In genomic region chr3:143163562-143163961, GRCh38 we compare ENCODE assay signal across 22 cellular contexts. TPM values are rescaled to one million over a fixed set of nuclear protein-coding genes. Genes with fewer than 3 reads are reported as not detected.
A peak's percentile ranks its signal among the peaks of the same experiment; 100 is the strongest.
DNase-seq lines count a peak whose midpoint lies in the region; ATAC-seq, FAIRE-seq and TF ChIP-seq lines count a peak whose summit lies in the region.
"Had no signal": no experiment of that assay in that cellular context is flagged by ENCODE, and none has a peak within 500 bp of the region (broad histone marks: within the 10 kb centered on the region; RNA-seq: fewer than 3 reads in every experiment).

No MANE protein-coding gene starts in this region.

- no peaks in the 10 kb centered on the region for H3K27me3 Mint-ChIP-seq in CD14-positive monocyte (ENCODE audit: low read depth in 3 of 3)
- H3K27me3 Mint-ChIP-seq: B cell; stimulated activated naive B cell treated with anti-CD40 and anti-IgM and Interleukin-4, amounts not matched to agents 10 μg/mL and 1 μg/mL and 100 μg/mL, for 72 hours had no signal

- H4K20me1 ChIP-seq in OCI-LY3 (ENCODE audit: insufficient read depth, low read length) (no peaks in the 10 kb centered on the region), K562 (replicated peaks; ENCODE audit: control insufficient read depth, insufficient read depth, low read length) (no peaks in the 10 kb centered on the region)

- TF ChIP-seq EP300 in K562 (IDR thresholded peaks at IDR 0.05; ENCODE audit: low read length): no peak

- peaks cover 0 to 3% (median 0%) of the 10 kb centered on the region in 7 donors for H3K9me3 Mint-ChIP-seq in CD14-positive monocyte
- H3K9me3 Mint-ChIP-seq: activated CD4-positive, alpha-beta memory T cell treated with anti-CD3 and anti-CD28 coated beads for 36 hours; activated T-cell treated with anti-CD3 and anti-CD28 coated beads, Interleukin-2, amount 50 U/mL, for 4 hours; immature natural killer cell; stimulated activated naive B cell treated with anti-CD40 and anti-IgM and Interleukin-4, amounts not matched to agents 10 μg/mL and 1 μg/mL and 100 μg/mL, for 72 hours had no signal

- H3K9me3 ChIP-seq in OCI-LY3 (ENCODE audit: insufficient read depth, low read length): no peaks in the 10 kb centered on the region
- H3K9me3 ChIP-seq in K562 (replicated peaks; ENCODE audit: control insufficient read depth, insufficient read depth, low read depth, low read length): no peaks in the 10 kb centered on the region
- H3K9me3 ChIP-seq: adrenal gland, breast epithelium, left ventricle myocardium inferior, tibial artery had no signal

- H3K27me3 ChIP-seq in OCI-LY3 (ENCODE audit: low read depth, low read length): no peaks in the 10 kb centered on the region
- no peaks in the 10 kb centered on the region for H3K27me3 ChIP-seq in K562 (ENCODE audit: control insufficient read depth in 2 of 2, insufficient read depth in 2 of 2, low read length in 2 of 2)
- H3K27me3 ChIP-seq: adrenal gland, breast epithelium, tibial artery had no signal

- CTCF ChIA-PET in K562 (lab: Yijun Ruan, JAX; ENCODE audit: low intra/inter-chr PET ratio): no interaction called here

- H3K4me2 ChIP-seq in OCI-LY3 (ENCODE audit: low read length) (peak overlapping the region; percentile 16; the same call in 1 of the 2 replicates), K562 (ENCODE audit: insufficient read depth, low read length) (no peak overlapping the region)

- H3K9ac ChIP-seq in OCI-LY3 (ENCODE audit: low read length): no peak overlapping the region
- H3K9ac ChIP-seq in K562 (ENCODE audit: insufficient read depth in 1 of 2, low read depth in 2 of 2, low read length in 2 of 2): no peak overlapping the region

- intact Hi-C loops in CD14-positive monocyte (cut with micrococcal nuclease) (loop anchor here in 1 of 2 donors (5.0 kb wide), 1 partner anchor 41 kb away; no protein-coding TSS in a partner anchor), K562 (cut with micrococcal nuclease) (no loop called here)

- no peaks in the 10 kb centered on the region for H3K36me3 Mint-ChIP-seq in CD14-positive monocyte
- H3K36me3 Mint-ChIP-seq: activated CD4-positive, alpha-beta memory T cell treated with anti-CD3 and anti-CD28 coated beads for 36 hours; stimulated activated naive B cell treated with anti-CD40 and anti-IgM and Interleukin-4, amounts not matched to agents 10 μg/mL and 1 μg/mL and 100 μg/mL, for 72 hours had no signal

- DNase-seq in Ammon's horn (ENCODE audit: low spot score) (peak; percentile 9), CD14-positive monocyte (ENCODE audit: low spot score) (no peak), K562 (ENCODE audit: extremely low read depth in 1 of 4, low spot score in 3 of 4) (no peak), NCI-H1092 (lab: John Stamatoyannopoulos, UW) (no peak)
- DNase-seq: activated CD4-positive, alpha-beta memory T cell treated with anti-CD3 and anti-CD28 coated beads for 36 hours; activated T-cell treated with anti-CD3 and anti-CD28 coated beads, Interleukin-2, amount 50 U/mL, for 4 hours; adrenal gland; immature natural killer cell; left ventricle myocardium inferior; NCI-H1436; NCI-H2171 treated with DMSO at 0.1 percent for 48 hours; NCI-H774; stimulated activated naive B cell treated with anti-CD40 and anti-IgM and Interleukin-4, amounts not matched to agents 10 μg/mL and 1 μg/mL and 100 μg/mL, for 72 hours; tibial artery had no signal

- ATAC-seq in K562: no peak
- ATAC-seq in GM18517 (IDR thresholded peaks at IDR 0.05; ENCODE audit: unreplicated experiment): no peak
- ATAC-seq in GM21528 (IDR thresholded peaks at IDR 0.05; ENCODE audit: low FRiP score, unreplicated experiment): no peak
- ATAC-seq: activated T-cell treated with anti-CD3 and anti-CD28 coated beads, Interleukin-2, amount 50 U/mL, for 4 hours; sciatic nerve; stimulated activated naive B cell treated with anti-CD40 and anti-IgM and Interleukin-4, amounts not matched to agents 10 μg/mL and 1 μg/mL and 100 μg/mL, for 72 hours had no signal

- H2AFZ ChIP-seq in OCI-LY3 (ENCODE audit: low read depth, low read length) (no peak overlapping the region), K562 (ENCODE audit: low read depth, low read length) (no peak overlapping the region)

- no peak for TF ChIP-seq RAD21 in K562 (CRISPR knock-in tag; conservative IDR thresholded peaks at IDR 0.05 in 1 of 2, IDR thresholded peaks at IDR 0.05 in 1 of 2)

- H3K4me3 Mint-ChIP-seq in CD14-positive monocyte: no peak overlapping the region
- H3K4me3 Mint-ChIP-seq: activated CD4-positive, alpha-beta memory T cell treated with anti-CD3 and anti-CD28 coated beads for 36 hours; B cell; stimulated activated naive B cell treated with anti-CD40 and anti-IgM and Interleukin-4, amounts not matched to agents 10 μg/mL and 1 μg/mL and 100 μg/mL, for 72 hours had no signal

- no peaks in the 10 kb centered on the region for H3K36me3 ChIP-seq in OCI-LY3 (replicated peaks; ENCODE audit: low read depth, low read length)
- H3K36me3 ChIP-seq in K562 (ENCODE audit: control insufficient read depth, insufficient read depth, low read length): no peaks in the 10 kb centered on the region
- H3K36me3 ChIP-seq: adrenal gland, breast epithelium, left ventricle myocardium inferior, tibial artery had no signal

- POLR2A ChIA-PET in K562 (lab: Yijun Ruan, JAX): interaction anchor here (0.6 to 1.2 kb wide), 2 partner anchors 9 to 184 kb away, joined by 3 read pairs; no protein-coding TSS in a partner anchor

- H3K79me2 ChIP-seq in OCI-LY3 (ENCODE audit: low read length) (no peaks in the 10 kb centered on the region), K562 (ENCODE audit: control insufficient read depth, insufficient read depth, low read length) (no peaks in the 10 kb centered on the region)

- peak overlapping the region; percentile 90 to 98 (median 94) for H3K27ac Mint-ChIP-seq in CD14-positive monocyte
- H3K27ac Mint-ChIP-seq: B cell had no signal

- WGBS in K562 (ENCODE audit: insufficient coverage, low coverage, missing lambda C conversion rate): 42% methylated on average over 2 of the region's 2 CpGs

- no peak overlapping the region for H3K27ac ChIP-seq in OCI-LY3 (ENCODE audit: low read length)
- H3K27ac ChIP-seq in K562 (ENCODE audit: extremely low read depth, low read depth, low read length): no peak overlapping the region
- H3K27ac ChIP-seq: adrenal gland, breast epithelium, left ventricle myocardium inferior, tibial artery, VCaP had no signal

- TF ChIP-seq CTCF in CD14-positive monocyte (IDR thresholded peaks at IDR 0.05) (no peak), OCI-LY3 (IDR thresholded peaks at IDR 0.05; ENCODE audit: low read depth, low read length) (no peak), K562 (IDR thresholded peaks at IDR 0.05 in 2 of 3, conservative IDR thresholded peaks at IDR 0.05 in 1 of 3; ENCODE audit: insufficient read depth in 2 of 3, low read depth in 1 of 3, low read length in 3 of 3) (no peak)

- H3K9me1 ChIP-seq in K562 (ENCODE audit: control insufficient read depth, insufficient read depth, low read length): no peaks in the 10 kb centered on the region

- in situ Hi-C loops in K562 (cut with MboI): no loop called here

- peaks cover 51% of the 10 kb centered on the region for H3K4me1 ChIP-seq in OCI-LY3 (ENCODE audit: low read length)
- H3K4me1 ChIP-seq in K562 (replicated peaks in 1 of 2; ENCODE audit: control insufficient read depth in 2 of 2, insufficient read depth in 2 of 2, low read length in 2 of 2): peaks cover under 1 to 27% of the 10 kb centered on the region in 2 experiments; a peak in 4 of 5 replicates
- H3K4me1 ChIP-seq: adrenal gland, breast epithelium, tibial artery had no signal

- TF ChIP-seq POLR2A in K562 (conservative IDR thresholded peaks at IDR 0.05): no peak

- BruUV-seq in K562 (replicated peaks; lab: Mats Ljungman, UMichigan): no TSS peak

- H3K4me1 Mint-ChIP-seq in CD14-positive monocyte: peaks cover 56% of the 10 kb centered on the region

- FAIRE-seq in K562 (lab: Jason Lieb, UNC): peak; percentile 48
- FAIRE-seq: D721Med had no signal

- H3K4me3 ChIP-seq in OCI-LY3 (ENCODE audit: low read length) (no peak overlapping the region), K562 (no peak overlapping the region)
- H3K4me3 ChIP-seq: adrenal gland, breast epithelium, left ventricle myocardium inferior, tibial artery had no signal

TF ChIP-seq in K562, 482 proteins besides CTCF, POLR2A, EP300 and RAD21 (continues in another document):
- TF ChIP-seq NUFIP1 (IDR thresholded peaks at IDR 0.05; ENCODE audit: partially characterized antibody) (no peak), CBFA2T3 (IDR thresholded peaks at IDR 0.05) (peak; percentile 21; the same call in 1 of the 2 replicates), ZNF232 (CRISPR knock-in tag; IDR thresholded peaks at IDR 0.05) (no peak), ZNF584 (CRISPR knock-in tag; IDR thresholded peaks at IDR 0.05; ENCODE audit: low read depth) (no peak), TEAD4 (IDR thresholded peaks at IDR 0.05; ENCODE audit: low read length) (peak; percentile 45; the same call in 1 of the 2 replicates), TEAD4 (CRISPR knock-in tag; IDR thresholded peaks at IDR 0.05; ENCODE audit: borderline replicate concordance) (no peak), TAL1 (IDR thresholded peaks at IDR 0.05) (0 out of 2 replicates have a peak, but pooled peaks have one; percentile 16), MEF2D (tag; conservative IDR thresholded peaks at IDR 0.05; ENCODE audit: low read depth) (no peak), TAF1 (IDR thresholded peaks at IDR 0.05; ENCODE audit: control insufficient read depth, extremely low read depth, insufficient read depth, low read length, severe bottlenecking) (no peak), ZNF77 (CRISPR knock-in tag; IDR thresholded peaks at IDR 0.05) (no peak), PHTF2 (CRISPR knock-in tag; IDR thresholded peaks at IDR 0.05) (no peak)

RNA-seq across cellular contexts. Expression of gene CHST2, which starts 44.0 kb away (rescaled TPM):
- polyA plus RNA-seq in CD14-positive monocyte (10 to 100 TPM in 1 of 2 donors, 1 to 10 TPM in 1; 9.6 to 18.0 TPM), K562 (2011; rRNA removed) (8.0 and 13.7 TPM in 2 replicates), K562 (2014; fragmentation: Illumina TruSeq; extraction: Trizol) (16.5 and 19.2 TPM in 2 replicates), K562 (2014; fragmentation: Nextera tagmentation; extraction: Ambion mirVana) (1 to 10 TPM; 3.4 to 3.7 TPM), K562 (2014; rRNA removed) (32.6 and 36.4 TPM in 2 replicates)
- total RNA-seq in K562 (2011; cell fraction: chromatin; rRNA removed; ENCODE audit: low replicate concordance): 15.4 and 34.1 TPM in 2 replicates
- 40.4 and 52.0 TPM in 2 replicates for total RNA-seq in K562 (2011; cell fraction: nucleolus; rRNA removed)
- total RNA-seq in K562 (2011; cell fraction: nucleoplasm; rRNA removed): 27.5 and 32.1 TPM in 2 replicates
- total RNA-seq in K562 (2014; rRNA removed) (27.3 and 28.5 TPM in 2 replicates), K562 (2014; rRNA removed; fragmentation: Illumina TruSeq; extraction: Trizol) (10.6 and 10.7 TPM in 2 replicates), K562 (2015; rRNA removed; fragmentation: Illumina TruSeq; extraction: Trizol) (13.9 and 14.7 TPM in 2 replicates), K562 (2021) (55.1 and 60.3 TPM in 2 replicates)
- polyA plus RNA-seq in K562 (2011; cell fraction: cytosol; rRNA removed): 10.9 and 33.4 TPM in 2 replicates
- polyA plus RNA-seq in K562 (2011; cell fraction: nucleus; rRNA removed): 19.2 and 52.4 TPM in 2 replicates
- 25.3 and 34.2 TPM in 2 replicates for polyA plus RNA-seq in K562 (2012)
- polyA minus RNA-seq in K562 (2011; rRNA and poly(A)+ RNA removed): 4.3 and 8.8 TPM in 2 replicates
- 17.7 and 18.6 TPM in 2 replicates for polyA minus RNA-seq in K562 (2011; cell fraction: cytosol; rRNA and poly(A)+ RNA removed)
- 21.2 and 23.4 TPM in 2 replicates for polyA minus RNA-seq in K562 (2011; cell fraction: nucleus; rRNA and poly(A)+ RNA removed)
